In genomic region chr6:145735356-145736165, GRCh38 we compare ENCODE assay signal across 8 cellular contexts. TPM values are rescaled to one million over a fixed set of nuclear protein-coding genes. Genes with fewer than 3 reads are reported as not detected.
DNase-seq lines count a peak whose midpoint lies in the region; ATAC-seq and TF ChIP-seq lines count a peak whose summit lies in the region.

EPM2A (minus strand) TSS chr6:145735520; CDS start chr6:145735498, 22 bp downstream.

- peak within 1 kb of the TSS; percentile 82 to 94 for H3K9ac ChIP-seq in colonic mucosa (ENCODE audit: low read depth in 2 of 2, low read length in 2 of 2)

- H3K36me3 ChIP-seq in colonic mucosa, result no peaks in the 10 kb centered on the region

- peak within 1 kb of the TSS; percentile 89 for H3K4me3 Mint-ChIP-seq in activated CD4-positive, alpha-beta T cell treated with anti-CD3 and anti-CD28 coated beads for 36 hours

- H3K4me3 ChIP-seq in AG09309 (ENCODE audit: control insufficient read depth, low read depth, low read length), result peak within 1 kb of the TSS; percentile 84
- peak within 1 kb of the TSS; percentile 73 for H3K4me3 ChIP-seq in colonic mucosa

- peaks cover 2% of the 10 kb centered on the region for H3K36me3 Mint-ChIP-seq in activated CD4-positive, alpha-beta T cell treated with anti-CD3 and anti-CD28 coated beads for 36 hours (ENCODE audit: low read depth)

- no peak for TF ChIP-seq CTCF in AG09309 (IDR thresholded peaks at IDR 0.05; ENCODE audit: control insufficient read depth, insufficient read depth, low read depth, low read length, missing control alignments)
- no peak for TF ChIP-seq CTCF in colonic mucosa (IDR thresholded peaks at IDR 0.05)

- H3K27me3 Mint-ChIP-seq in activated CD4-positive, alpha-beta T cell treated with anti-CD3 and anti-CD28 coated beads for 36 hours, result no peaks in the 10 kb centered on the region

- peaks cover 24% of the 10 kb centered on the region for H3K4me1 Mint-ChIP-seq in activated CD4-positive, alpha-beta T cell treated with anti-CD3 and anti-CD28 coated beads for 36 hours

- H3K27ac Mint-ChIP-seq in activated CD4-positive, alpha-beta T cell treated with anti-CD3 and anti-CD28 coated beads for 36 hours, result peak within 1 kb of the TSS; percentile 99

- DNase-seq in AG09309 (ENCODE audit: low read depth) (peak; percentile 17), NCI-H345 (lab: John Stamatoyannopoulos, UW) (peak; percentile 75), colonic mucosa (peak; percentile 80), left lobe of liver (ENCODE audit: low spot score) (peak; percentile 90)
- peak; percentile 77 for DNase-seq in activated CD4-positive, alpha-beta T cell treated with anti-CD3 and anti-CD28 coated beads for 36 hours
- DNase-seq in stimulated activated CD4-positive, alpha-beta T cell treated with anti-CD3 and anti-CD28 coated beads, Interleukin-2, amount 100 ng/mL, for 48 hours, result peak; percentile 50 to 59

- ATAC-seq in GM18868 (IDR thresholded peaks at IDR 0.05; ENCODE audit: unreplicated experiment) (peak; percentile 73), HG03097 (IDR thresholded peaks at IDR 0.05; ENCODE audit: low FRiP score, unreplicated experiment) (peak; percentile 65), left lobe of liver (peak; percentile 76)
- peak; percentile 72 for ATAC-seq in activated CD4-positive, alpha-beta T cell treated with anti-CD3 and anti-CD28 coated beads for 36 hours

- CTCF ChIA-PET in activated CD4-positive, alpha-beta T cell treated with anti-CD3 and anti-CD28 coated beads for 36 hours (lab: Charles Lee), result interaction anchor here (0.6 to 1.2 kb wide), 5 partner anchors 80 to 686 kb away, joined by 3 to 4 read pairs (median 4); no protein-coding TSS in a partner anchor

- intact Hi-C loops in activated CD4-positive, alpha-beta T cell treated with anti-CD3 and anti-CD28 coated beads for 36 hours (cut with DNase I, micrococcal nuclease), result loop anchor here (1.0 to 10.0 kb wide), 7 partner anchors 79 to 1521 kb away; partner anchors contain the start of genes FBXO30 (in 2 of the 2) and SHPRH (in 2 of the 2)
- intact Hi-C loops in colonic mucosa (cut with DNase I), result loop anchor here (10.0 kb wide), 2 partner anchors 149 to 229 kb away; partner anchors contain the start of gene SHPRH

- H3K27ac ChIP-seq in colonic mucosa, result peak within 1 kb of the TSS; percentile 98

- POLR2A ChIA-PET in activated CD4-positive, alpha-beta T cell treated with anti-CD3 and anti-CD28 coated beads for 36 hours (lab: Charles Lee), result interaction anchor here (1.1 to 1.9 kb wide), 2 partner anchors 79 to 84 kb away, joined by 5 to 9 read pairs; partner anchors contain the start of gene FBXO30

- peaks cover 3% of the 10 kb centered on the region for H3K9me3 Mint-ChIP-seq in activated CD4-positive, alpha-beta T cell treated with anti-CD3 and anti-CD28 coated beads for 36 hours (ENCODE audit: low read depth)

- H3K4me1 ChIP-seq in colonic mucosa, result no peaks in the 10 kb centered on the region

- no peaks in the 10 kb centered on the region for H3K9me3 ChIP-seq in colonic mucosa

- H3K27me3 ChIP-seq in colonic mucosa, result no peaks in the 10 kb centered on the region

RNA-seq across cellular contexts. Expression of gene EPM2A, which starts in this region (rescaled TPM):
- total RNA-seq in activated CD4-positive, alpha-beta T cell treated with anti-CD3 and anti-CD28 coated beads for 36 hours, result 1 to 10 TPM; 6.7 to 7.2 TPM
- total RNA-seq in colonic mucosa, result 1 to 10 TPM; 3.7 to 4.8 TPM
- total RNA-seq in left lobe of liver, result 8.6 TPM

Comparison
In these comparisons a context has a peak if more than half of its experiments do, and no peak if none do; other contexts are left out.
1. Peak in every context shown above with its lines: DNase-seq, ATAC-seq, H3K4me3 ChIP-seq and H3K27ac ChIP-seq.
2. DNase-seq: peak in every context shown above with its lines; median percentile 90 in left lobe of liver; 80 in colonic mucosa; 77 in activated CD4-positive, alpha-beta T cell treated with anti-CD3 and anti-CD28 coated beads for 36 hours; 75 in NCI-H345; 54 in stimulated activated CD4-positive, alpha-beta T cell treated with anti-CD3 and anti-CD28 coated beads, Interleukin-2, amount 100 ng/mL, for 48 hours; 17 in AG09309.